In genomic region chr10:96129387-96130325, GRCh38 we compare ENCODE assay signal across 1 cellular context.
A peak's percentile ranks its signal among the peaks of the same experiment; 100 is the strongest.
TF ChIP-seq lines count a peak whose summit lies in the region.

ZNF518A (plus strand) TSS chr10:96130297; CDS start chr10:96156323, 26,026 bp downstream.

TF ChIP-seq in HepG2, 621 proteins besides CTCF, POLR2A, EP300 and RAD21 (continued from another document and continues in another):
- TF ChIP-seq ZNF784 (CRISPR knock-in tag; IDR thresholded peaks at IDR 0.05; ENCODE audit: borderline replicate concordance) (no peak), KMT2A (CRISPR knock-in tag; IDR thresholded peaks at IDR 0.05) (peak; percentile 74), BRF2 (CRISPR knock-in tag; IDR thresholded peaks at IDR 0.05) (peak; percentile 44; the same call in 1 of the 2 replicates), GLI4 (CRISPR knock-in tag; IDR thresholded peaks at IDR 0.05; ENCODE audit: borderline replicate concordance) (no peak; the same call in 1 of the 2 replicates), HMGXB3 (CRISPR knock-in tag; IDR thresholded peaks at IDR 0.05; ENCODE audit: borderline replicate concordance) (no peak; the same call in 1 of the 2 replicates), ZBTB26 (CRISPR knock-in tag; IDR thresholded peaks at IDR 0.05; ENCODE audit: borderline replicate concordance) (peak; percentile 80; the same call in 1 of the 2 replicates), ZBTB2 (CRISPR knock-in tag; IDR thresholded peaks at IDR 0.05; ENCODE audit: low read depth) (peak; percentile 55; the same call in 1 of the 2 replicates), DR1 (CRISPR knock-in tag; IDR thresholded peaks at IDR 0.05) (no peak; the same call in 1 of the 2 replicates), ZBTB25 (CRISPR knock-in tag; IDR thresholded peaks at IDR 0.05) (peak; percentile 71), NR0B2 (CRISPR knock-in tag; IDR thresholded peaks at IDR 0.05) (no peak), CENPBD1 (CRISPR knock-in tag; IDR thresholded peaks at IDR 0.05; ENCODE audit: borderline replicate concordance, low read depth) (no peak), JUNB (CRISPR knock-in tag; IDR thresholded peaks at IDR 0.05; ENCODE audit: borderline replicate concordance) (no peak), TEF (CRISPR knock-in tag; IDR thresholded peaks at IDR 0.05) (no peak), ZNF616 (CRISPR knock-in tag; IDR thresholded peaks at IDR 0.05; ENCODE audit: low read depth) (no peak), ZBTB14 (CRISPR knock-in tag; IDR thresholded peaks at IDR 0.05) (no peak; the same call in 1 of the 2 replicates), ZFX (CRISPR knock-in tag; IDR thresholded peaks at IDR 0.05; ENCODE audit: low read depth) (peak; percentile 97), AKAP8 (CRISPR knock-in tag; IDR thresholded peaks at IDR 0.05) (no peak), ZNF292 (CRISPR knock-in tag; IDR thresholded peaks at IDR 0.05; ENCODE audit: borderline replicate concordance, low read depth) (peak; percentile 42; the same call in 1 of the 2 replicates), HNF4A (CRISPR knock-in tag; IDR thresholded peaks at IDR 0.05) (peak; percentile 53), FOXC1 (CRISPR knock-in tag; IDR thresholded peaks at IDR 0.05; ENCODE audit: borderline replicate concordance) (no peak), NFRKB (IDR thresholded peaks at IDR 0.05) (peak; percentile 83), HNF4G (IDR thresholded peaks at IDR 0.05; ENCODE audit: borderline replicate concordance, low read depth, low read length) (peak; percentile 54), HNF4G (CRISPR knock-in tag; IDR thresholded peaks at IDR 0.05; ENCODE audit: borderline replicate concordance, low read depth) (no peak), CEBPG (CRISPR knock-in tag; IDR thresholded peaks at IDR 0.05) (0 out of 2 replicates have a peak, but pooled peaks have one; percentile 12), ZNF207 (IDR thresholded peaks at IDR 0.05; ENCODE audit: borderline replicate concordance) (no peak), ZNF678 (CRISPR knock-in tag; IDR thresholded peaks at IDR 0.05) (peak; percentile 42; the same call in 1 of the 2 replicates), ELF1 (CRISPR knock-in tag; IDR thresholded peaks at IDR 0.05) (peak; percentile 91), ZNF713 (CRISPR knock-in tag; IDR thresholded peaks at IDR 0.05) (no peak), TIGD3 (CRISPR knock-in tag; IDR thresholded peaks at IDR 0.05; ENCODE audit: borderline replicate concordance) (no peak), HES4 (CRISPR knock-in tag; IDR thresholded peaks at IDR 0.05; ENCODE audit: borderline replicate concordance) (peak; percentile 61; the same call in 1 of the 2 replicates), ZBTB20 (CRISPR knock-in tag; IDR thresholded peaks at IDR 0.05; ENCODE audit: borderline replicate concordance, low read depth) (no peak), SP2 (CRISPR knock-in tag; IDR thresholded peaks at IDR 0.05) (peak; percentile 62), ZIK1 (CRISPR knock-in tag; IDR thresholded peaks at IDR 0.05; ENCODE audit: borderline replicate concordance, low read depth) (peak; percentile 81; the same call in 1 of the 2 replicates), CERS6 (CRISPR knock-in tag; IDR thresholded peaks at IDR 0.05) (no peak), ZBTB43 (CRISPR knock-in tag; conservative IDR thresholded peaks at IDR 0.05) (no peak; the same call in 1 of the 2 replicates), TFE3 (CRISPR knock-in tag; IDR thresholded peaks at IDR 0.05) (no peak)
